In the genomic region with DNA sequence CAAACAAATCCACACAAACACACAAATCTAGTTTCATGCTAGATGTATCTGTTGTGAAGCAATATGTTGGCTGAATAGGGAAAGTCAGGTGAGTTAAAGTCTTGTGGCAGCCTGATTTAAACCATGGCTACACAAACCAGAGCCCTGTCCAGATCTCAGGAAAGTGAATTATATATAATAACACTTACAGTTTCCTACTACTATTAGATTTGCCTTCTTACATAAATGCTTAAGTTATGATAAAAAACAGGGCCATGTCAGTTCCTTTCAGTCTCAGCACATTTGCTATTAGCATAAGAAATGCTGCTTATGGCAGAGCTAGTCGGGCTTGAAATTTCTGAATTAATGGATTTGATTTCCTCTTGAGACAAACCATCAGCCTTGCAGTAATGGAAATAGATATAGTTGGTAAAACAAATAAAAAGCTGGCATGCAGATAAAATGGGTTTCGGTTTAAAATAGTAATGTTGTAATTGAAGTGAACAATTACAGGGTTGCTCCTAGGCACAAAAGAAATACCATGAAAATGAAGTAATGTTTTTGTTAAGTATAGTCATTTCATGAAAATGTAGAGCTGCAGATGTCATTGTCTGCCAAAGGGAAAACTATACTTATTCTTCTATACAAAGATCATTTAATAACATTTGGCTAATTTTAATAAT, we compare ENCODE assay signal across 1 cellular context.
A peak's percentile ranks its signal among the peaks of the same experiment; 100 is the strongest.
TF ChIP-seq lines count a peak whose summit lies in the region.

No MANE protein-coding gene starts in this region.

TF ChIP-seq in HEK293, 187 proteins besides CTCF, POLR2A, EP300 and RAD21 (continued from another document):
- TF ChIP-seq, protein P1, sequence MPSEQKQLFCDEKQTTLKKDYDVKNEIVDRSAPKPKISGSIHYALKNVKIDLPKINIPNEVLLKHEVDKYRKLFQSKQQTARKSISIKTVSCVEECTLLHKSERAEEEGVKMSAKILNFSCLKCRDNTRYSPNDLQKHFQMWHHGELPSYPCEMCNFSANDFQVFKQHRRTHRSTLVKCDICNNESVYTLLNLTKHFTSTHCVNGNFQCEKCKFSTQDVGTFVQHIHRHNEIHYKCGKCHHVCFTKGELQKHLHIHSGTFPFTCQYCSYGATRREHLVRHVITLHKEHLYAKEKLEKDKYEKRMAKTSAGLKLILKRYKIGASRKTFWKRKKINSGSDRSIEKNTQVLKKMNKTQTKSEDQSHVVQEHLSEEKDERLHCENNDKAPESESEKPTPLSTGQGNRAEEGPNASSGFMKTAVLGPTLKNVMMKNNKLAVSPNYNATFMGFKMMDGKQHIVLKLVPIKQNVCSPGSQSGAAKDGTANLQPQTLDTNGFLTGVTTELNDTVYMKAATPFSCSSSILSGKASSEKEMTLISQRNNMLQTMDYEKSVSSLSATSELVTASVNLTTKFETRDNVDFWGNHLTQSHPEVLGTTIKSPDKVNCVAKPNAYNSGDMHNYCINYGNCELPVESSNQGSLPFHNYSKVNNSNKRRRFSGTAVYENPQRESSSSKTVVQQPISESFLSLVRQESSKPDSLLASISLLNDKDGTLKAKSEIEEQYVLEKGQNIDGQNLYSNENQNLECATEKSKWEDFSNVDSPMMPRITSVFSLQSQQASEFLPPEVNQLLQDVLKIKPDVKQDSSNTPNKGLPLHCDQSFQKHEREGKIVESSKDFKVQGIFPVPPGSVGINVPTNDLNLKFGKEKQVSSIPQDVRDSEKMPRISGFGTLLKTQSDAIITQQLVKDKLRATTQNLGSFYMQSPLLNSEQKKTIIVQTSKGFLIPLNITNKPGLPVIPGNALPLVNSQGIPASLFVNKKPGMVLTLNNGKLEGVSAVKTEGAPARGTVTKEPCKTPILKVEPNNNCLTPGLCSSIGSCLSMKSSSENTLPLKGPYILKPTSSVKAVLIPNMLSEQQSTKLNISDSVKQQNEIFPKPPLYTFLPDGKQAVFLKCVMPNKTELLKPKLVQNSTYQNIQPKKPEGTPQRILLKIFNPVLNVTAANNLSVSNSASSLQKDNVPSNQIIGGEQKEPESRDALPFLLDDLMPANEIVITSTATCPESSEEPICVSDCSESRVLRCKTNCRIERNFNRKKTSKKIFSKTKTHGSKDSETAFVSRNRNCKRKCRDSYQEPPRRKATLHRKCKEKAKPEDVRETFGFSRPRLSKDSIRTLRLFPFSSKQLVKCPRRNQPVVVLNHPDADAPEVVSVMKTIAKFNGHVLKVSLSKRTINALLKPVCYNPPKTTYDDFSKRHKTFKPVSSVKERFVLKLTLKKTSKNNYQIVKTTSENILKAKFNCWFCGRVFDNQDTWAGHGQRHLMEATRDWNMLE (tag by site-specific recombination; conservative IDR thresholded peaks at IDR 0.05; ENCODE audit: low read depth), result peak; percentile 28
- TF ChIP-seq ZNF426 (tag by site-specific recombination; IDR thresholded peaks at IDR 0.05) (no peak), ZNF404 (tag by site-specific recombination; IDR thresholded peaks at IDR 0.05) (no peak), ZSCAN23 (tag by site-specific recombination; IDR thresholded peaks at IDR 0.05) (0 out of 2 replicates have a peak, but pooled peaks have one; percentile 12), GLI2 (tag by site-specific recombination; IDR thresholded peaks at IDR 0.05; ENCODE audit: borderline replicate concordance, low read depth) (0 out of 2 replicates have a peak, but pooled peaks have one; percentile 32), ZNF394 (tag by site-specific recombination; IDR thresholded peaks at IDR 0.05; ENCODE audit: borderline replicate concordance) (peak; percentile 64), ZNF747 (tag by site-specific recombination; IDR thresholded peaks at IDR 0.05) (no peak), ZNF335 (tag by site-specific recombination; conservative IDR thresholded peaks at IDR 0.05) (no peak), ZNF391 (tag by site-specific recombination; IDR thresholded peaks at IDR 0.05; ENCODE audit: borderline replicate concordance, low read depth) (no peak), ZFP41 (tag by site-specific recombination; IDR thresholded peaks at IDR 0.05; ENCODE audit: borderline replicate concordance) (no peak), ZSCAN30 (tag by site-specific recombination; IDR thresholded peaks at IDR 0.05) (no peak), ZXDB (tag by site-specific recombination; IDR thresholded peaks at IDR 0.05) (peak; percentile 84; the same call in 1 of the 2 replicates), ZNF169 (tag by site-specific recombination; IDR thresholded peaks at IDR 0.05) (no peak), ZNF777 (tag by site-specific recombination; IDR thresholded peaks at IDR 0.05; ENCODE audit: borderline replicate concordance) (no peak), ZNF10 (tag by site-specific recombination; IDR thresholded peaks at IDR 0.05) (peak; percentile 51; the same call in 1 of the 2 replicates), ZNF423 (tag by site-specific recombination; IDR thresholded peaks at IDR 0.05) (no peak), ZNF202 (tag by site-specific recombination; IDR thresholded peaks at IDR 0.05; ENCODE audit: borderline replicate concordance) (no peak), MEIS1 (CRISPR knock-in tag; IDR thresholded peaks at IDR 0.05; ENCODE audit: borderline replicate concordance) (no peak)
- TF ChIP-seq, protein P2, sequence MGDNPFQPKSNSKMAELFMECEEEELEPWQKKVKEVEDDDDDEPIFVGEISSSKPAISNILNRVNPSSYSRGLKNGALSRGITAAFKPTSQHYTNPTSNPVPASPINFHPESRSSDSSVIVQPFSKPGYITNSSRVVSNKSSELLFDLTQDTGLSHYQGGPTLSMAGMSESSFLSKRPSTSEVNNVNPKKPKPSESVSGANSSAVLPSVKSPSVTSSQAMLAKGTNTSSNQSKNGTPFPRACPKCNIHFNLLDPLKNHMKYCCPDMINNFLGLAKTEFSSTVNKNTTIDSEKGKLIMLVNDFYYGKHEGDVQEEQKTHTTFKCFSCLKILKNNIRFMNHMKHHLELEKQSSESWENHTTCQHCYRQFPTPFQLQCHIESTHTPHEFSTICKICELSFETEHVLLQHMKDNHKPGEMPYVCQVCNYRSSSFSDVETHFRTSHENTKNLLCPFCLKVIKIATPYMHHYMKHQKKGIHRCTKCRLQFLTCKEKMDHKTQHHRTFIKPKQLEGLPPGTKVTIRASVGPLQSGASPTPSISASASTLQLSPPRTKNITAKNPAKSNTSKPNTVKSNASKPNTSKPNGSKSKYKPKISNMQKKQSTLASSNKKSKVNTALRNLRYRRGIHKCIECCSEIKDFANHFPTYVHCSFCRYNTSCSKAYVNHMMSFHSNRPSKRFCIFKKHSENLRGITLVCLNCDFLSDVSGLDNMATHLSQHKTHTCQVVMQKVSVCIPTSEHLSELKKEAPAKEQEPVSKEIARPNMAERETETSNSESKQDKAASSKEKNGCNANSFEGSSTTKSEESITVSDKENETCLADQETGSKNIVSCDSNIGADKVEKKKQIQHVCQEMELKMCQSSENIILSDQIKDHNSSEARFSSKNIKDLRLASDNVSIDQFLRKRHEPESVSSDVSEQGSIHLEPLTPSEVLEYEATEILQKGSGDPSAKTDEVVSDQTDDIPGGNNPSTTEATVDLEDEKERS (tag by site-specific recombination; IDR thresholded peaks at IDR 0.05), result no peak
- TF ChIP-seq, protein P3, sequence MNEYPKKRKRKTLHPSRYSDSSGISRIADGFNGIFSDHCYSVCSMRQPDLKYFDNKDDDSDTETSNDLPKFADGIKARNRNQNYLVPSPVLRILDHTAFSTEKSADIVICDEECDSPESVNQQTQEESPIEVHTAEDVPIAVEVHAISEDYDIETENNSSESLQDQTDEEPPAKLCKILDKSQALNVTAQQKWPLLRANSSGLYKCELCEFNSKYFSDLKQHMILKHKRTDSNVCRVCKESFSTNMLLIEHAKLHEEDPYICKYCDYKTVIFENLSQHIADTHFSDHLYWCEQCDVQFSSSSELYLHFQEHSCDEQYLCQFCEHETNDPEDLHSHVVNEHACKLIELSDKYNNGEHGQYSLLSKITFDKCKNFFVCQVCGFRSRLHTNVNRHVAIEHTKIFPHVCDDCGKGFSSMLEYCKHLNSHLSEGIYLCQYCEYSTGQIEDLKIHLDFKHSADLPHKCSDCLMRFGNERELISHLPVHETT (tag by site-specific recombination; IDR thresholded peaks at IDR 0.05), result no peak; the same call in 1 of the 2 replicates
- TF ChIP-seq, protein P4, sequence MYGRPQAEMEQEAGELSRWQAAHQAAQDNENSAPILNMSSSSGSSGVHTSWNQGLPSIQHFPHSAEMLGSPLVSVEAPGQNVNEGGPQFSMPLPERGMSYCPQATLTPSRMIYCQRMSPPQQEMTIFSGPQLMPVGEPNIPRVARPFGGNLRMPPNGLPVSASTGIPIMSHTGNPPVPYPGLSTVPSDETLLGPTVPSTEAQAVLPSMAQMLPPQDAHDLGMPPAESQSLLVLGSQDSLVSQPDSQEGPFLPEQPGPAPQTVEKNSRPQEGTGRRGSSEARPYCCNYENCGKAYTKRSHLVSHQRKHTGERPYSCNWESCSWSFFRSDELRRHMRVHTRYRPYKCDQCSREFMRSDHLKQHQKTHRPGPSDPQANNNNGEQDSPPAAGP (tag by site-specific recombination; IDR thresholded peaks at IDR 0.05), result no peak
